Comparison of ENCODE assay signal across 25 cellular contexts in the genomic region with DNA sequence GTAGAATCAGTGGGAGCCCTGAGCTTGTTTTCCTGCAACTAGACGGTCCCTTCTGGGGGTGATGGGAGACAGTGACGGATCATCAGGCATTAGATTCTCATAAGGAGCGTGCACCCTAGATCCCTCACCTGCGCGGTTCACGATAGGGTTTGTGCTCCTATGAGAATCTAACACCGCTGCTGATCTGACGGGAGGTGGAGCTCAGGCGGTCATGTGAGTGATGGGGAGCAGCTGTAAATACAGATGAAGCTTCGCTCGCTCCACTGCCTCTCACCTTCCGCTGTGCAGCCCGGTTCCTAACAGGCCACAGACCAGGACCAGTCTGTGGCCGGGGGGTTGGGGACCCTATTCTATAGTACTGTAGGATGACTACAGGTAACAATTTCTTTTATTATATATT.
A peak's percentile ranks its signal among the peaks of the same experiment; 100 is the strongest.
DNase-seq lines count a peak whose midpoint lies in the region; ATAC-seq and TF ChIP-seq lines count a peak whose summit lies in the region.
"Had no signal": no experiment of that assay in that cellular context is flagged by ENCODE, and none has a peak within 500 bp of the region (broad histone marks: within the 10 kb centered on the region; RNA-seq: fewer than 3 reads in every experiment).

No MANE protein-coding gene starts in this region.

- H3K27ac ChIP-seq in RWPE2 (ENCODE audit: poor library complexity, severe bottlenecking) (no peak overlapping the region), SJCRH30 (no peak overlapping the region), neuronal stem cell (replicated peaks; ENCODE audit: low read length) (no peak overlapping the region)
- H3K27ac ChIP-seq: BLaER1 had no signal

- H2BK120ac ChIP-seq in neuronal stem cell (ENCODE audit: low read depth, low read length) = no peak overlapping the region

- no peaks in the 10 kb centered on the region for H3K36me3 ChIP-seq in RWPE2 (ENCODE audit: low read depth)
- no peaks in the 10 kb centered on the region for H3K36me3 ChIP-seq in SJCRH30
- no peaks in the 10 kb centered on the region for H3K36me3 ChIP-seq in neuronal stem cell (replicated peaks in 1 of 2; ENCODE audit: control insufficient read depth in 2 of 2, insufficient read depth in 2 of 2, low read length in 2 of 2)
- H3K36me3 ChIP-seq: BE2C, BLaER1 had no signal

- H2AFZ ChIP-seq in neuronal stem cell (ENCODE audit: low read length) = no peak overlapping the region

- H3K4me3 ChIP-seq in RWPE2 (ENCODE audit: severe bottlenecking) (no peak overlapping the region), SJCRH30 (no peak overlapping the region), neuronal stem cell (ENCODE audit: low read length in 2 of 2) (no peak overlapping the region)
- H3K4me3 ChIP-seq: BLaER1, GM12878 had no signal

- H3K9me3 ChIP-seq in RWPE2 (ENCODE audit: severe bottlenecking) = no peaks in the 10 kb centered on the region
- H3K9me3 ChIP-seq in SJCRH30 (replicated peaks) = no peaks in the 10 kb centered on the region
- H3K9me3 ChIP-seq in neuronal stem cell (replicated peaks in 1 of 2; ENCODE audit: control insufficient read depth in 2 of 2, insufficient read depth in 1 of 2, low read depth in 1 of 2, low read length in 2 of 2) = peaks cover 0 to 2% of the 10 kb centered on the region in 2 donors
- H3K9me3 ChIP-seq: BE2C had no signal

- no peak overlapping the region for H2BK12ac ChIP-seq in neuronal stem cell (ENCODE audit: low read length)

- peaks cover 4 to 11% of the 10 kb centered on the region in 2 donors for H3K36me3 Mint-ChIP-seq in activated naive CD4-positive, alpha-beta T cell treated with anti-CD3 and anti-CD28 coated beads, Interleukin-2, amount 50 U/mL, for 72 hours
- H3K36me3 Mint-ChIP-seq: CD14-positive monocyte; CD4-positive, alpha-beta memory T cell; CD4-positive, CD25-positive, alpha-beta regulatory T cell; CD8-positive, alpha-beta memory T cell had no signal

- no peak overlapping the region for H3K27ac Mint-ChIP-seq in activated naive CD4-positive, alpha-beta T cell treated with anti-CD3 and anti-CD28 coated beads, Interleukin-2, amount 50 U/mL, for 72 hours
- H3K27ac Mint-ChIP-seq: CD14-positive monocyte; CD4-positive, alpha-beta memory T cell had no signal

- H2BK15ac ChIP-seq in neuronal stem cell (ENCODE audit: low read length) = no peak overlapping the region

- no peaks in the 10 kb centered on the region for H3K79me1 ChIP-seq in neuronal stem cell (ENCODE audit: low read depth, low read length)

- H4K8ac ChIP-seq in neuronal stem cell (ENCODE audit: low read depth, low read length) = no peak overlapping the region

- ATAC-seq in RWPE2 (ENCODE audit: low read depth) = no peak
- ATAC-seq in activated naive CD4-positive, alpha-beta T cell treated with anti-CD3 and anti-CD28 coated beads, Interleukin-2, amount 50 U/mL, for 72 hours = no peak
- ATAC-seq: GM12878 had no signal

- DNase-seq in RWPE2 (ENCODE audit: low spot score) (peak; percentile 62), SJCRH30 (peak; percentile 45 to 65), islet precursor cell (peak; percentile 33), neuronal stem cell (ENCODE audit: low spot score) (no peak), NCI-H1930 (lab: John Stamatoyannopoulos, UW) (no peak)
- no peak for DNase-seq in activated naive CD4-positive, alpha-beta T cell treated with anti-CD3 and anti-CD28 coated beads, Interleukin-2, amount 50 U/mL, for 72 hours (ENCODE audit: low spot score in 2 of 2)
- DNase-seq in activated CD4-positive, alpha-beta T cell treated with anti-CD3 and anti-CD28 coated beads, Interleukin-2, amount 50 U/mL, for 1 hour = no peak
- DNase-seq: 8988T; ACHN; BE2C; C1 segment of cervical spinal cord; CD4-positive, alpha-beta memory T cell; CD4-positive, CD25-positive, alpha-beta regulatory T cell; CD8-positive, alpha-beta memory T cell; COR-L47; DMS 273 treated with DMSO at 0.1 percent for 48 hours; DMS153; DMS53; DMS79; DND-41; EL; GDM1 had no signal

- no peak overlapping the region for H2AK5ac ChIP-seq in neuronal stem cell (ENCODE audit: low read depth, low read length)

- no peak for TF ChIP-seq CTCF in RWPE2 (IDR thresholded peaks at IDR 0.05; ENCODE audit: poor library complexity, severe bottlenecking)

- H4K91ac ChIP-seq in neuronal stem cell (ENCODE audit: low read depth, low read length, poor library complexity) = no peak overlapping the region

- H3K4ac ChIP-seq in neuronal stem cell (ENCODE audit: low read length) = no peak overlapping the region

- no peak overlapping the region for H3K9ac ChIP-seq in neuronal stem cell (ENCODE audit: low read depth, low read length, poor library complexity)
- H3K9ac ChIP-seq: BLaER1 had no signal

- no peak overlapping the region for H3K4me2 ChIP-seq in neuronal stem cell (ENCODE audit: insufficient read depth, low read length, poor library complexity, severe bottlenecking)
- H3K4me2 ChIP-seq: BLaER1 had no signal

- no peaks in the 10 kb centered on the region for H3K27me3 ChIP-seq in RWPE2 (ENCODE audit: insufficient read depth, poor library complexity, severe bottlenecking)
- no peaks in the 10 kb centered on the region for H3K27me3 ChIP-seq in SJCRH30
- H3K27me3 ChIP-seq in neuronal stem cell (ENCODE audit: control insufficient read depth in 3 of 3, insufficient read depth in 3 of 3, low read depth in 1 of 3, low read length in 3 of 3) = peaks cover 0 to under 1% (median 0%) of the 10 kb centered on the region in 3 experiments
- H3K27me3 ChIP-seq: BE2C, BLaER1 had no signal

- H3K4me1 ChIP-seq in RWPE2 (ENCODE audit: insufficient read depth, poor library complexity, severe bottlenecking) (no peaks in the 10 kb centered on the region), SJCRH30 (peaks cover 1% of the 10 kb centered on the region), neuronal stem cell (ENCODE audit: control insufficient read depth in 2 of 2, insufficient read depth in 1 of 2, low read depth in 1 of 2, low read length in 2 of 2) (peaks cover 0 to 6% of the 10 kb centered on the region in 2 donors)
- H3K4me1 ChIP-seq: BE2C, BLaER1 had no signal

- no peak overlapping the region for H3K18ac ChIP-seq in neuronal stem cell (ENCODE audit: low read length)

- peaks cover 4 to 6% of the 10 kb centered on the region in 2 donors for H3K9me3 Mint-ChIP-seq in activated naive CD4-positive, alpha-beta T cell treated with anti-CD3 and anti-CD28 coated beads, Interleukin-2, amount 50 U/mL, for 72 hours
- H3K9me3 Mint-ChIP-seq: CD8-positive, alpha-beta memory T cell had no signal

- no peak overlapping the region for H2BK5ac ChIP-seq in neuronal stem cell (ENCODE audit: low read length)

- WGBS in neuronal stem cell (ENCODE audit: extremely low coverage in 2 of 2, insufficient read length in 2 of 2, insufficient replicate concordance in 1 of 2), 2 donors = no CpG with 5 or more reads among the region's 14 CpGs

- peak overlapping the region; percentile 56 for H3K14ac ChIP-seq in neuronal stem cell (ENCODE audit: low read length)

- no peak overlapping the region for H3K23ac ChIP-seq in neuronal stem cell (ENCODE audit: low read depth, low read length, poor library complexity)

Comparison
In these comparisons a context has a peak if more than half of its experiments do, and no peak if none do; other contexts are left out.
1. DNase-seq: peak in RWPE2 (single experiment), SJCRH30 (2 of 2) and islet precursor cell (single experiment); none in neuronal stem cell (single experiment), activated naive CD4-positive, alpha-beta T cell treated with anti-CD3 and anti-CD28 coated beads, Interleukin-2, amount 50 U/mL, for 72 hours (0 of 2), NCI-H1930 (0 of 2) and activated CD4-positive, alpha-beta T cell treated with anti-CD3 and anti-CD28 coated beads, Interleukin-2, amount 50 U/mL, for 1 hour (single experiment).